ENCODE assay signal across 11 cellular contexts in genomic region chr20:56581701-56582100, GRCh38. TPM values are rescaled to one million over a fixed set of nuclear protein-coding genes. Genes with fewer than 3 reads are reported as not detected.
"Had no signal": no experiment of that assay in that cellular context is flagged by ENCODE, and none has a peak within 500 bp of the region (broad histone marks: within the 10 kb centered on the region; RNA-seq: fewer than 3 reads in every experiment).

No MANE protein-coding gene starts in this region.

- DNase-seq: GM23248, GOT3, H7, HCEC 1CT, Karpas-422, KBM-7 had no signal

- H3K36me3 Mint-ChIP-seq: IgD-negative memory B cell had no signal

- H3K9me3 Mint-ChIP-seq: IgD-negative memory B cell had no signal

- H3K4me1 Mint-ChIP-seq: IgD-negative memory B cell had no signal

- H2AFZ ChIP-seq: GM23248 had no signal

- H3K4me3 Mint-ChIP-seq: IgD-negative memory B cell had no signal

- H3K4me2 ChIP-seq: KMS-11 had no signal

- H3K4me3 ChIP-seq: GM23248 had no signal

- H3K27ac Mint-ChIP-seq: IgD-negative memory B cell had no signal

- H3K27ac ChIP-seq: GM23248, HL-60, KMS-11 had no signal

- H3K9ac ChIP-seq: GM23248, KMS-11 had no signal

RNA-seq across cellular contexts. Expression of gene TFAP2C, which starts 47.4 kb away (rescaled TPM):
- polyA plus RNA-seq: IgD-negative memory B cell had no signal

RNA-seq across cellular contexts. Expression of gene FAM209B, which starts 48.7 kb away (rescaled TPM):
- total RNA-seq: GM23248, H4, HT1080 had no signal
- polyA plus RNA-seq: GM23248 had no signal

RNA-seq across cellular contexts. Expression of gene FAM209A, which starts 57.2 kb away (rescaled TPM):
- total RNA-seq: GM23248, H4, HT1080 had no signal
- polyA plus RNA-seq: GM23248, IgD-negative memory B cell had no signal
